In the genomic region with DNA sequence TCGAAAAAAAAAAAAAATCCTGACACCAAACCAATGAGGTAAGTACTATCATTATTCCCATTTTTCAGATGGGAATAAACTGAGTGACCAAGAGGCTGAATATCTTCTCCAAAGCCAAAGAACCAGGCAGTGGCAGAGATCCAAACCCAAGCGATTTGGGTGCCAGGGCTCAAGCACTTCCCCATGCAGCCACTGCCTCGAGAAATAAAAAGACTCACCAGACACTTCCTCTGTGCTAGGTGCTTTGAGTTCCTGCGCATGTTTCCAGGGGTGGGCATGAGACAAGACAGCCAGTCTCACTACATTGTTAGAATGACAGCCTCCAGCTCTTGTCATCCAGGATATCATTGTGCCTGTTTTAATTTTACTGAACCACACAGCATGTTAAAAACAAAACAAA, we compare ENCODE assay signal across 19 cellular contexts. TPM values are rescaled to one million over a fixed set of nuclear protein-coding genes. Genes with fewer than 3 reads are reported as not detected.
DNase-seq lines count a peak whose midpoint lies in the region; ATAC-seq, FAIRE-seq and TF ChIP-seq lines count a peak whose summit lies in the region.
"Had no signal": no experiment of that assay in that cellular context is flagged by ENCODE, and none has a peak within 500 bp of the region (broad histone marks: within the 10 kb centered on the region; RNA-seq: fewer than 3 reads in every experiment).

No MANE protein-coding gene starts in this region.

- no peaks in the 10 kb centered on the region for H3K9me3 ChIP-seq in CD4-positive, alpha-beta T cell (ENCODE audit: control insufficient read depth, low read length)
- H3K9me3 ChIP-seq in trophoblast cell (ENCODE audit: insufficient read depth, low read depth, low read length) = no peaks in the 10 kb centered on the region
- no peaks in the 10 kb centered on the region for H3K9me3 ChIP-seq in spleen
- no peaks in the 10 kb centered on the region for H3K9me3 ChIP-seq in gastrocnemius medialis
- H3K9me3 ChIP-seq in psoas muscle = no peaks in the 10 kb centered on the region
- H3K9me3 ChIP-seq: BLaER1, HAP-1, tibial nerve had no signal

- H3K23ac ChIP-seq in trophoblast cell (ENCODE audit: low read length) = no peak overlapping the region

- no peak for TF ChIP-seq CTCF in CD4-positive, alpha-beta T cell (IDR thresholded peaks at IDR 0.05)
- TF ChIP-seq CTCF in spleen (IDR thresholded peaks at IDR 0.05 in 8 of 11, conservative IDR thresholded peaks at IDR 0.05 in 3 of 11) (no peak), gastrocnemius medialis (IDR thresholded peaks at IDR 0.05 in 4 of 5, conservative IDR thresholded peaks at IDR 0.05 in 1 of 5) (no peak), psoas muscle (IDR thresholded peaks at IDR 0.05) (no peak)

- no peak overlapping the region for H3K4me2 ChIP-seq in trophoblast cell (ENCODE audit: low read length)
- H3K4me2 ChIP-seq: BLaER1 had no signal

- H4K8ac ChIP-seq in trophoblast cell (ENCODE audit: low read depth, low read length) = no peak overlapping the region

- H3K36me3 ChIP-seq in trophoblast cell (ENCODE audit: control insufficient read depth in 1 of 2, insufficient read depth in 2 of 2, low read length in 2 of 2) (no peaks in the 10 kb centered on the region), spleen (peaks cover 0 to 12% (median under 1%) of the 10 kb centered on the region in 6 donors), gastrocnemius medialis (peaks cover 0 to 5% of the 10 kb centered on the region in 2 donors), psoas muscle (ENCODE audit: insufficient read depth in 1 of 2, low read depth in 1 of 2) (peaks cover 0 to 10% of the 10 kb centered on the region in 2 donors)

- H3K79me2 ChIP-seq in trophoblast cell (ENCODE audit: control insufficient read depth, insufficient read depth, low read length, poor library complexity) = peaks cover 3% of the 10 kb centered on the region

- TF ChIP-seq POLR2A in spleen (IDR thresholded peaks at IDR 0.05) (no peak), gastrocnemius medialis (IDR thresholded peaks at IDR 0.05) (no peak)

- H3K4me3 ChIP-seq in trophoblast cell (ENCODE audit: low read depth, low read length) (no peak overlapping the region), spleen (no peak overlapping the region), gastrocnemius medialis (no peak overlapping the region), psoas muscle (no peak overlapping the region)
- H3K4me3 ChIP-seq: BLaER1, HAP-1, tibial nerve had no signal

- no peak overlapping the region for H3K18ac ChIP-seq in trophoblast cell (ENCODE audit: low read length)

- H3K4ac ChIP-seq in trophoblast cell (ENCODE audit: low read depth, low read length) = no peak overlapping the region

- H2AFZ ChIP-seq in trophoblast cell (ENCODE audit: insufficient read depth, low read length, poor library complexity) = no peak overlapping the region

- intact Hi-C loops in CD4-positive, alpha-beta T cell (cut with DNase I, micrococcal nuclease) = loop anchor here in 1 of 2 experiments (5.0 to 10.0 kb wide), 3 partner anchors 502 to 950 kb away; partner anchors contain the start of genes FBXW11, SH3PXD2B and UBTD2
- intact Hi-C loops in dendritic cell treated with granulocyte-macrophage colony-stimulating factor and Interleukin-4, amounts not matched to agents 40 ng/mL and 50 ng/mL, for 4 days (cut with micrococcal nuclease) = no loop called here
- intact Hi-C loops in spleen (cut with DNase I; ENCODE audit: low total_unique reads) (no loop called here), gastrocnemius medialis (cut with DNase I; ENCODE audit: low total_unique reads) (no loop called here), psoas muscle (cut with DNase I) (no loop called here)

- H3K4me1 Mint-ChIP-seq in CD4-positive, alpha-beta T cell (ENCODE audit: low read depth) = peaks cover 43% of the 10 kb centered on the region
- H3K4me1 Mint-ChIP-seq in dendritic cell treated with granulocyte-macrophage colony-stimulating factor and Interleukin-4, amounts not matched to agents 40 ng/mL and 50 ng/mL, for 4 days (ENCODE audit: low read depth) = peaks cover 35% of the 10 kb centered on the region

- H3K27ac ChIP-seq in CD4-positive, alpha-beta T cell (ENCODE audit: low read depth, low read length) = no peak overlapping the region
- H3K27ac ChIP-seq in trophoblast cell (ENCODE audit: low read depth, low read length) = peak overlapping the region; percentile 9
- H3K27ac ChIP-seq in spleen = peak overlapping the region in 1 of 8 donors; percentile 42
- H3K27ac ChIP-seq in gastrocnemius medialis = no peak overlapping the region
- H3K27ac ChIP-seq in psoas muscle = no peak overlapping the region
- H3K27ac ChIP-seq: BLaER1, tibial nerve, WERI-Rb-1 had no signal

- no peaks in the 10 kb centered on the region for H3K27me3 Mint-ChIP-seq in CD4-positive, alpha-beta T cell
- peaks cover 8% of the 10 kb centered on the region for H3K27me3 Mint-ChIP-seq in dendritic cell treated with granulocyte-macrophage colony-stimulating factor and Interleukin-4, amounts not matched to agents 40 ng/mL and 50 ng/mL, for 4 days

- peak overlapping the region; percentile 13 for H2BK12ac ChIP-seq in trophoblast cell (ENCODE audit: low read length)

- H3K27ac Mint-ChIP-seq in CD4-positive, alpha-beta T cell = peak overlapping the region; percentile 24
- H3K27ac Mint-ChIP-seq in dendritic cell treated with granulocyte-macrophage colony-stimulating factor and Interleukin-4, amounts not matched to agents 40 ng/mL and 50 ng/mL, for 4 days = peak overlapping the region; percentile 42
- H3K27ac Mint-ChIP-seq: activated CD8-positive, alpha-beta T cell treated with anti-CD3 and anti-CD28 coated beads, Interleukin-2, amount 10 ng/mL, durations not matched to agents 7 days and 5 days had no signal

- H3K4me1 ChIP-seq in trophoblast cell (ENCODE audit: control insufficient read depth in 1 of 2, insufficient read depth in 2 of 2, low read length in 2 of 2) (peaks cover 3 to 4% of the 10 kb centered on the region in 2 experiments), spleen (peaks cover 6 to 53% (median 22%) of the 10 kb centered on the region in 6 donors), gastrocnemius medialis (peaks cover 10 to 22% of the 10 kb centered on the region in 2 donors), psoas muscle (peaks cover 6% of the 10 kb centered on the region)

- H3K79me1 ChIP-seq in trophoblast cell (ENCODE audit: low read length) = peaks cover 10% of the 10 kb centered on the region

- no peak for ATAC-seq in CD4-positive, alpha-beta T cell (ENCODE audit: poor library complexity)
- ATAC-seq in gastrocnemius medialis (no peak), psoas muscle (no peak)
- ATAC-seq: activated CD8-positive, alpha-beta T cell treated with anti-CD3 and anti-CD28 coated beads, Interleukin-2, amount 10 ng/mL, durations not matched to agents 7 days and 5 days; HepG2; left lobe of liver had no signal

- no peak for FAIRE-seq in urothelium cell line (lab: Jason Lieb, UNC)
- FAIRE-seq: HepG2 had no signal

- no peak overlapping the region for H2AK5ac ChIP-seq in trophoblast cell (ENCODE audit: low read length)

- no peak overlapping the region for H4K12ac ChIP-seq in trophoblast cell (ENCODE audit: low read depth, low read length)

- H3K9me3 Mint-ChIP-seq in CD4-positive, alpha-beta T cell = no peaks in the 10 kb centered on the region
- H3K9me3 Mint-ChIP-seq in dendritic cell treated with granulocyte-macrophage colony-stimulating factor and Interleukin-4, amounts not matched to agents 40 ng/mL and 50 ng/mL, for 4 days = no peaks in the 10 kb centered on the region

- no peaks in the 10 kb centered on the region for H3K27me3 ChIP-seq in CD4-positive, alpha-beta T cell (ENCODE audit: control insufficient read depth, insufficient read depth, low read length)
- no peaks in the 10 kb centered on the region for H3K27me3 ChIP-seq in trophoblast cell (ENCODE audit: insufficient read depth, low read length)
- no peaks in the 10 kb centered on the region for H3K27me3 ChIP-seq in spleen (replicated peaks in 1 of 7)
- H3K27me3 ChIP-seq in gastrocnemius medialis = no peaks in the 10 kb centered on the region
- H3K27me3 ChIP-seq in psoas muscle (ENCODE audit: insufficient read depth in 3 of 3, low read length in 2 of 3) = no peaks in the 10 kb centered on the region
- H3K27me3 ChIP-seq: BLaER1, tibial nerve had no signal

- in situ Hi-C loops in gastrocnemius medialis (cut with MboI; ENCODE audit: low sequenced_read_pairs in 4 of 4) = no loop called here

- DNase-seq in CD4-positive, alpha-beta T cell = no peak
- DNase-seq in NAMALWA (ENCODE audit: low spot score) (peak; percentile 32), trophoblast cell (peak in 1 of 2 donors; percentile 13), urothelium cell line (ENCODE audit: low spot score) (no peak), spleen (no peak), gastrocnemius medialis (no peak), psoas muscle (no peak)
- DNase-seq: activated CD8-positive, alpha-beta T cell treated with anti-CD3 and anti-CD28 coated beads, Interleukin-2, amount 10 ng/mL, durations not matched to agents 7 days and 5 days; activated effector memory CD4-positive, alpha-beta T cell treated with Interleukin-2 at 50 U/mL for 16 hours; NK-92 treated with Interleukin-12 subunit alpha and Interleukin-12 subunit beta, amount 100 ng/mL, for 24 hours; retina; stimulated activated CD4-positive, alpha-beta T cell treated with anti-CD3 and anti-CD28 coated beads, Interleukin-2, amount 100 ng/mL, for 24 hours; WERI-Rb-1 had no signal

- WGBS in trophoblast cell (ENCODE audit: extremely low coverage, insufficient coverage, insufficient read length) = no CpG with 5 or more reads among the region's 4 CpGs
- 32 to 49% (median 46%) methylated on average over 4 of the region's 4 CpGs for WGBS in spleen, 5 donors
- 64 to 68% (median 65%) methylated on average over 4 of the region's 4 CpGs for WGBS in psoas muscle, 3 donors

- H2BK5ac ChIP-seq in trophoblast cell (ENCODE audit: low read depth, low read length, poor library complexity) = no peak overlapping the region

- CTCF ChIA-PET in CD4-positive, alpha-beta T cell (lab: Charles Lee) = no interaction called here

- H2BK120ac ChIP-seq in trophoblast cell (ENCODE audit: insufficient read depth, low read length, poor library complexity) = no peak overlapping the region

- H3K36me3 Mint-ChIP-seq in CD4-positive, alpha-beta T cell (ENCODE audit: low read depth) = peaks cover 24% of the 10 kb centered on the region
- H3K36me3 Mint-ChIP-seq in dendritic cell treated with granulocyte-macrophage colony-stimulating factor and Interleukin-4, amounts not matched to agents 40 ng/mL and 50 ng/mL, for 4 days (ENCODE audit: low read depth) = peaks cover 26% of the 10 kb centered on the region

- H4K91ac ChIP-seq in trophoblast cell (ENCODE audit: low read depth, low read length) = no peak overlapping the region

- no peak overlapping the region for H3K9ac ChIP-seq in trophoblast cell (ENCODE audit: low read length)
- H3K9ac ChIP-seq: BLaER1 had no signal

- POLR2A ChIA-PET in CD4-positive, alpha-beta T cell (lab: Charles Lee) = no interaction called here

- peak overlapping the region; percentile 50 for H3K4me3 Mint-ChIP-seq in CD4-positive, alpha-beta T cell
- no peak overlapping the region for H3K4me3 Mint-ChIP-seq in dendritic cell treated with granulocyte-macrophage colony-stimulating factor and Interleukin-4, amounts not matched to agents 40 ng/mL and 50 ng/mL, for 4 days
- H3K4me3 Mint-ChIP-seq: activated CD8-positive, alpha-beta T cell treated with anti-CD3 and anti-CD28 coated beads, Interleukin-2, amount 10 ng/mL, durations not matched to agents 7 days and 5 days had no signal

- no peak overlapping the region for H3K14ac ChIP-seq in trophoblast cell (ENCODE audit: low read length)

RNA-seq across cellular contexts. Expression of gene RPL26L1, which starts 2.3 kb away (rescaled TPM):
- 10 to 100 TPM; 10.0 to 10.5 TPM for total RNA-seq in CD4-positive, alpha-beta T cell
- polyA plus RNA-seq in trophoblast cell (2013) = 61.9 and 63.3 TPM in 2 replicates
- total RNA-seq in spleen (10 to 100 TPM; 10.6 to 36.8 (median 16.9) TPM), gastrocnemius medialis (10 to 100 TPM; 24.8 to 50.4 (median 41.5) TPM), psoas muscle (10 to 100 TPM; 21.5 to 31.4 (median 27.7) TPM)
- polyA plus RNA-seq in spleen (10 to 100 TPM; 31.0 to 56.4 (median 46.4) TPM), psoas muscle (10 to 100 TPM; 33.3 to 80.9 (median 50.7) TPM)

RNA-seq across cellular contexts. Expression of gene ATP6V0E1, which starts 26.6 kb away (rescaled TPM):
- 10 to 100 TPM; 31.1 to 31.9 TPM for total RNA-seq in CD4-positive, alpha-beta T cell
- 246 and 249 TPM in 2 replicates for polyA plus RNA-seq in trophoblast cell (2013)
- total RNA-seq in spleen (100 to 1,000 TPM; 185 to 221 (median 208) TPM), gastrocnemius medialis (100 to 1,000 TPM; 101 to 183 (median 164) TPM), psoas muscle (100 to 1,000 TPM in 3 of 4 donors, 10 to 100 TPM in 1; 97.8 to 176 (median 147) TPM)
- polyA plus RNA-seq in spleen (100 to 1,000 TPM; 213 to 314 (median 298) TPM), psoas muscle (100 to 1,000 TPM; 156 to 319 (median 201) TPM)
